In genomic region chr12:121775501-121775900, GRCh38 we compare ENCODE assay signal across 13 cellular contexts. TPM values are rescaled to one million over a fixed set of nuclear protein-coding genes. Genes with fewer than 3 reads are reported as not detected.
DNase-seq lines count a peak whose midpoint lies in the region; ATAC-seq and TF ChIP-seq lines count a peak whose summit lies in the region.
"Had no signal": no experiment of that assay in that cellular context is flagged by ENCODE, and none has a peak within 500 bp of the region (broad histone marks: within the 10 kb centered on the region; RNA-seq: fewer than 3 reads in every experiment).

No MANE protein-coding gene starts in this region.

- TF ChIP-seq CTCF in GM23338 (conservative IDR thresholded peaks at IDR 0.05; ENCODE audit: low read depth in 2 of 2) (0 out of 4 replicates have a peak, but pooled peaks of 1 of the 2 experiments have one; percentile 4), OCI-LY1 (IDR thresholded peaks at IDR 0.05; ENCODE audit: low read length) (no peak), chondrocyte (IDR thresholded peaks at IDR 0.05) (no peak)

- no peaks in the 10 kb centered on the region for H3K9me2 ChIP-seq in GM23338 (ENCODE audit: insufficient read depth)
- no peaks in the 10 kb centered on the region for H3K9me2 ChIP-seq in OCI-LY1 (ENCODE audit: low read depth, low read length)

- H3K9me3 ChIP-seq in OCI-LY1 (ENCODE audit: low read length), result no peaks in the 10 kb centered on the region
- no peaks in the 10 kb centered on the region for H3K9me3 ChIP-seq in iPS-20b (ENCODE audit: insufficient read depth, low read depth, low read length)
- H3K9me3 ChIP-seq: breast epithelium, transverse colon had no signal

- H2AFZ ChIP-seq in GM23338 (no peak overlapping the region), OCI-LY1 (ENCODE audit: low read length) (no peak overlapping the region)

- H3K4me3 Mint-ChIP-seq in GM23338 (no peak overlapping the region), chondrocyte (ENCODE audit: unreplicated experiment) (no peak overlapping the region)
- H3K4me3 Mint-ChIP-seq in stimulated activated memory B cell treated with anti-CD40 and anti-IgM and Interleukin-4, amounts not matched to agents 10 μg/mL and 1 μg/mL and 100 μg/mL, for 72 hours, result no peak overlapping the region
- H3K4me3 Mint-ChIP-seq: dendritic cell treated with granulocyte-macrophage colony-stimulating factor and Interleukin-4, amounts not matched to agents 40 ng/mL and 50 ng/mL, for 4 days; stimulated activated naive CD8-positive, alpha-beta T cell treated with anti-CD3 and anti-CD28 coated beads, Interleukin-15, Interleukin-2, amounts not matched to agents 100 ng/mL and 50 ng/mL, for 24 hours had no signal

- H3F3A ChIP-seq in GM23338 (replicated peaks; ENCODE audit: low read depth) (peaks cover 14% of the 10 kb centered on the region; the same call in 1 of the 2 replicates), OCI-LY1 (ENCODE audit: insufficient read depth, low read length) (no peaks in the 10 kb centered on the region)

- H3K27ac ChIP-seq in GM23338 (ENCODE audit: low read depth), result peak overlapping the region; percentile 95
- H3K27ac ChIP-seq in OCI-LY1 (ENCODE audit: low read depth, low read length, poor library complexity, severe bottlenecking), result peak overlapping the region; percentile 12
- H3K27ac ChIP-seq in iPS-20b (ENCODE audit: low read length), result no peak overlapping the region
- H3K27ac ChIP-seq: breast epithelium had no signal

- ATAC-seq in GM23338, result peak; percentile 7
- ATAC-seq in stimulated activated memory B cell treated with anti-CD40 and anti-IgM and Interleukin-4, amounts not matched to agents 10 μg/mL and 1 μg/mL and 100 μg/mL, for 72 hours, result no peak
- no peak for ATAC-seq in GM21526 (IDR thresholded peaks at IDR 0.05; ENCODE audit: low FRiP score, unreplicated experiment)

- H3K27me3 Mint-ChIP-seq in GM23338 (ENCODE audit: insufficient read depth, low read depth, poor library complexity) (peaks cover 14% of the 10 kb centered on the region), chondrocyte (ENCODE audit: low read depth) (no peaks in the 10 kb centered on the region)
- no peaks in the 10 kb centered on the region for H3K27me3 Mint-ChIP-seq in stimulated activated memory B cell treated with anti-CD40 and anti-IgM and Interleukin-4, amounts not matched to agents 10 μg/mL and 1 μg/mL and 100 μg/mL, for 72 hours
- H3K27me3 Mint-ChIP-seq: dendritic cell treated with granulocyte-macrophage colony-stimulating factor and Interleukin-4, amounts not matched to agents 40 ng/mL and 50 ng/mL, for 4 days; naive thymus-derived CD4-positive, alpha-beta T cell; stimulated activated naive CD8-positive, alpha-beta T cell treated with anti-CD3 and anti-CD28 coated beads, Interleukin-15, Interleukin-2, amounts not matched to agents 100 ng/mL and 50 ng/mL, for 24 hours had no signal

- no peaks in the 10 kb centered on the region for H3K9me3 Mint-ChIP-seq in GM23338
- H3K9me3 Mint-ChIP-seq in stimulated activated memory B cell treated with anti-CD40 and anti-IgM and Interleukin-4, amounts not matched to agents 10 μg/mL and 1 μg/mL and 100 μg/mL, for 72 hours, result no peaks in the 10 kb centered on the region
- no peaks in the 10 kb centered on the region for H3K9me3 Mint-ChIP-seq in chondrocyte (ENCODE audit: low read depth)
- H3K9me3 Mint-ChIP-seq: dendritic cell treated with granulocyte-macrophage colony-stimulating factor and Interleukin-4, amounts not matched to agents 40 ng/mL and 50 ng/mL, for 4 days; naive thymus-derived CD4-positive, alpha-beta T cell; stimulated activated naive CD8-positive, alpha-beta T cell treated with anti-CD3 and anti-CD28 coated beads, Interleukin-15, Interleukin-2, amounts not matched to agents 100 ng/mL and 50 ng/mL, for 24 hours had no signal

- peak overlapping the region; percentile 66 for H3K4me2 ChIP-seq in GM23338
- H3K4me2 ChIP-seq in OCI-LY1 (ENCODE audit: low read length), result peak overlapping the region; percentile 35; the same call in 1 of the 2 replicates

- DNase-seq in GM23338 (ENCODE audit: low spot score) (no peak), chondrocyte (ENCODE audit: low spot score) (no peak), NCI-H187 (lab: John Stamatoyannopoulos, UW) (no peak)
- DNase-seq: NCI-H1436 treated with DMSO at 0.1 percent for 48 hours had no signal

- H3K27me3 ChIP-seq in GM23338 (ENCODE audit: insufficient read depth) (no peaks in the 10 kb centered on the region), OCI-LY1 (ENCODE audit: insufficient read depth, low read length) (no peaks in the 10 kb centered on the region), iPS-20b (ENCODE audit: insufficient read depth, low read length) (no peaks in the 10 kb centered on the region)
- H3K27me3 ChIP-seq: breast epithelium, transverse colon had no signal

- H3K27ac Mint-ChIP-seq in GM23338, result peak overlapping the region; percentile 90
- H3K27ac Mint-ChIP-seq in stimulated activated memory B cell treated with anti-CD40 and anti-IgM and Interleukin-4, amounts not matched to agents 10 μg/mL and 1 μg/mL and 100 μg/mL, for 72 hours, result peak overlapping the region; percentile 74
- no peak overlapping the region for H3K27ac Mint-ChIP-seq in chondrocyte (ENCODE audit: unreplicated experiment)
- H3K27ac Mint-ChIP-seq: dendritic cell treated with granulocyte-macrophage colony-stimulating factor and Interleukin-4, amounts not matched to agents 40 ng/mL and 50 ng/mL, for 4 days; stimulated activated naive CD8-positive, alpha-beta T cell treated with anti-CD3 and anti-CD28 coated beads, Interleukin-15, Interleukin-2, amounts not matched to agents 100 ng/mL and 50 ng/mL, for 24 hours had no signal

- H3K4me1 Mint-ChIP-seq in GM23338, result peaks cover 22% of the 10 kb centered on the region
- H3K4me1 Mint-ChIP-seq in stimulated activated memory B cell treated with anti-CD40 and anti-IgM and Interleukin-4, amounts not matched to agents 10 μg/mL and 1 μg/mL and 100 μg/mL, for 72 hours, result peaks cover 31% of the 10 kb centered on the region
- peaks cover 13% of the 10 kb centered on the region for H3K4me1 Mint-ChIP-seq in chondrocyte (ENCODE audit: low read depth)

- H3K4me1 ChIP-seq in GM23338 (ENCODE audit: insufficient read depth) (peaks cover 23% of the 10 kb centered on the region), OCI-LY1 (ENCODE audit: insufficient read depth, low read length, severe bottlenecking) (peaks cover 22% of the 10 kb centered on the region), iPS-20b (ENCODE audit: insufficient read depth, low read length) (peaks cover 15% of the 10 kb centered on the region)
- H3K4me1 ChIP-seq: breast epithelium had no signal

- H3K79me2 ChIP-seq in GM23338 (replicated peaks; ENCODE audit: insufficient read depth) (no peaks in the 10 kb centered on the region), OCI-LY1 (ENCODE audit: insufficient read depth, low read length) (no peaks in the 10 kb centered on the region)

- H3K9ac ChIP-seq in OCI-LY1 (ENCODE audit: low read length) (peak overlapping the region; percentile 42; the same call in 1 of the 2 replicates), iPS-20b (ENCODE audit: low read depth, low read length) (peak overlapping the region; percentile 53; the same call in 1 of the 2 replicates)

- peaks cover 16% of the 10 kb centered on the region for H3K36me3 Mint-ChIP-seq in GM23338 (ENCODE audit: low read depth)
- peaks cover 19% of the 10 kb centered on the region for H3K36me3 Mint-ChIP-seq in stimulated activated memory B cell treated with anti-CD40 and anti-IgM and Interleukin-4, amounts not matched to agents 10 μg/mL and 1 μg/mL and 100 μg/mL, for 72 hours
- H3K36me3 Mint-ChIP-seq in chondrocyte (ENCODE audit: low read depth), result peaks cover 1% of the 10 kb centered on the region

- H3K36me3 ChIP-seq in GM23338 (ENCODE audit: insufficient read depth), result 0 out of 2 replicates have a peak, but pooled peaks cover 5% of the 10 kb centered on the region
- H3K36me3 ChIP-seq in OCI-LY1 (ENCODE audit: insufficient read depth, low read length), result peaks cover 15% of the 10 kb centered on the region; the same call in 1 of the 2 replicates
- peaks cover 9% of the 10 kb centered on the region for H3K36me3 ChIP-seq in iPS-20b (ENCODE audit: insufficient read depth, low read depth, low read length)
- H3K36me3 ChIP-seq: breast epithelium, transverse colon had no signal

- H3K4me3 ChIP-seq in GM23338, result peak overlapping the region; percentile 37; the same call in 1 of the 2 replicates
- H3K4me3 ChIP-seq in OCI-LY1 (ENCODE audit: low read depth, low read length, poor library complexity, severe bottlenecking), result no peak overlapping the region
- H3K4me3 ChIP-seq in iPS-20b (ENCODE audit: low read length), result no peak overlapping the region
- H3K4me3 ChIP-seq: breast epithelium, transverse colon had no signal

- no peaks in the 10 kb centered on the region; the same call in 1 of the 2 replicates for H4K20me1 ChIP-seq in GM23338 (replicated peaks; ENCODE audit: insufficient read depth)
- no peaks in the 10 kb centered on the region for H4K20me1 ChIP-seq in OCI-LY1 (ENCODE audit: insufficient read depth, low read length)

TF ChIP-seq in GM23338, 12 proteins besides CTCF, POLR2A, EP300 and RAD21:
- no peak for TF ChIP-seq JUNB (IDR thresholded peaks at IDR 0.05; ENCODE audit: unreplicated experiment)
- TF ChIP-seq ZNF114 (CRISPR knock-in tag; IDR thresholded peaks at IDR 0.05), result no peak

RNA-seq across cellular contexts. Expression of gene RHOF, which starts 18.0 kb away (rescaled TPM):
- 31.9 and 53.4 TPM in 2 replicates for total RNA-seq in GM23338 (2014; rRNA removed; shearing (Covaris generic))
- 8.7 and 10.5 TPM in 2 replicates for polyA plus RNA-seq in GM23338 (2016; fragmentation: Nextera tagmentation; extraction: Ambion mirVana)
- total RNA-seq in chondrocyte, result 9.6 to 14.1 TPM (median 10.8 TPM) in 3 replicates

RNA-seq across cellular contexts. Expression of gene SETD1B, which starts 28.3 kb away (rescaled TPM):
- total RNA-seq in GM23338 (2014; rRNA removed; shearing (Covaris generic)), result 8.7 and 8.9 TPM in 2 replicates
- polyA plus RNA-seq in GM23338 (2016; fragmentation: Nextera tagmentation; extraction: Ambion mirVana), result 3.1 and 3.4 TPM in 2 replicates
- total RNA-seq in chondrocyte, result 18.8 to 19.7 TPM (median 19.4 TPM) in 3 replicates
